In genomic region chr1:111154021-111154999, GRCh38 we compare ENCODE assay signal across 1 cellular context.
TF ChIP-seq lines count a peak whose summit lies in the region.

No MANE protein-coding gene starts in this region.

TF ChIP-seq in GM12878, 131 proteins besides CTCF, POLR2A, EP300 and RAD21:
- TF ChIP-seq DPF2 (IDR thresholded peaks at IDR 0.05) (peak; percentile 20; the same call in 1 of the 2 replicates), TCF7 (IDR thresholded peaks at IDR 0.05; ENCODE audit: borderline replicate concordance) (no peak), TBL1XR1 (IDR thresholded peaks at IDR 0.05; ENCODE audit: low read depth, low read length) (no peak), CREM (IDR thresholded peaks at IDR 0.05; ENCODE audit: low read depth) (no peak), POU2F2 (IDR thresholded peaks at IDR 0.05; ENCODE audit: borderline replicate concordance, low read depth, low read length) (no peak), POLR2AphosphoS2 (IDR thresholded peaks at IDR 0.05; ENCODE audit: low read depth, low read length) (no peak), PKNOX1 (IDR thresholded peaks at IDR 0.05) (no peak), STAT1 (conservative IDR thresholded peaks at IDR 0.05) (no peak), CHD4 (IDR thresholded peaks at IDR 0.05) (no peak), ZNF24 (IDR thresholded peaks at IDR 0.05) (no peak), BCL3 (IDR thresholded peaks at IDR 0.05; ENCODE audit: borderline replicate concordance, insufficient read depth, low read depth, low read length, poor library complexity, severe bottlenecking) (no peak), SPI1 (IDR thresholded peaks at IDR 0.05; ENCODE audit: borderline replicate concordance, insufficient read depth, low read depth, low read length) (peak; percentile 80), ZZZ3 (IDR thresholded peaks at IDR 0.05; ENCODE audit: control insufficient read depth, insufficient read length, low read depth) (no peak), IKZF2 (IDR thresholded peaks at IDR 0.05) (peak; percentile 31 to 38; a peak in 2 of 4 replicates), TARDBP (IDR thresholded peaks at IDR 0.05; ENCODE audit: borderline replicate concordance) (no peak), ASH2L (IDR thresholded peaks at IDR 0.05; ENCODE audit: borderline replicate concordance, low read depth) (no peak), ZBED1 (IDR thresholded peaks at IDR 0.05; ENCODE audit: borderline replicate concordance) (no peak), HCFC1 (IDR thresholded peaks at IDR 0.05; ENCODE audit: low read length) (no peak), SMARCA5 (IDR thresholded peaks at IDR 0.05) (no peak), JUND (IDR thresholded peaks at IDR 0.05; ENCODE audit: low read depth, low read length) (no peak), CBX5 (IDR thresholded peaks at IDR 0.05; ENCODE audit: low read depth) (no peak), RCOR1 (conservative IDR thresholded peaks at IDR 0.05; ENCODE audit: low read depth, low read length) (no peak)
TF ChIP-seq in GM12878: peak in this region for 3.
